In the genomic region with DNA sequence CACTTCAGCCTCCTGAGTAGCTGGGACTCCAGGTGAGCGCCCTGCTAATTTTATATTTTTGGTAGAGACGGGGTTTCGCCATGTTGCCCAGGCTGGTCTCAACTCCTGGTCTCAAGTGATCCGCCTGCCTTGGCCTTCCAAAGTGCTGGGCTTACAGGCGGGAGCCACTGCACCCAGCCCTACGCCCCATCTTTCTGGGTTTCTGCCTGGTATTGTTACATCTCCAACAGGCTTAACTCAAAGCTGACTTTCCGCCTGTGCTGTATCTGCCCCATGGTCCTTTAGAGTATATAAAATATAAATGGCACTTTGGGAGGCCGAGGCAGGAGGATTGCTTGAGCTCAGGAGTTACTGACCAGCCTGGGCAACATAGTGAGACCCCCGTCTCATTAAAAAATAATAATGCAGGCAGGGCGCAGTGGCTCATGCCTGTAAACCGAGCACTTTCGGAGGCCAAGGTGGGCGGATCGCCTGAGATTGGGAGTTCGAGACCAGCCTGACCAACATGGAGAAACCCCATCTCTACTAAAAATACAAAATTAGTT, we compare ENCODE assay signal across 8 cellular contexts. TPM values are rescaled to one million over a fixed set of nuclear protein-coding genes. Genes with fewer than 3 reads are reported as not detected.
DNase-seq lines count a peak whose midpoint lies in the region; ATAC-seq and TF ChIP-seq lines count a peak whose summit lies in the region.

No MANE protein-coding gene starts in this region.

- DNase-seq in heart right ventricle (no peak), Right ventricle myocardium superior (no peak), astrocyte of the spinal cord (ENCODE audit: low read depth, low spot score) (no peak), lower leg skin (ENCODE audit: low spot score in 2 of 2) (peak in 1 of 2 donors; percentile 17), tibial nerve (ENCODE audit: low spot score in 2 of 2) (no peak), T1000 (lab: John Stamatoyannopoulos, UW) (no peak)

- in situ Hi-C loops in astrocyte of the spinal cord (cut with HindIII; ENCODE audit: low sequenced_read_pairs) = no loop called here

- intact Hi-C loops in heart right ventricle (cut with DNase I) = loop anchor here in 6 of 10 donors (1.0 to 10.0 kb wide), 7 partner anchors 22 to 267 kb away; a partner anchor contains a TSS
- intact Hi-C loops in Right ventricle myocardium superior (cut with DNase I) = loop anchor here (5.0 kb wide), 1 partner anchor 75 kb away; a partner anchor contains a TSS
- intact Hi-C loops in lower leg skin (cut with DNase I; ENCODE audit: low total_unique reads) = no loop called here

- no peaks in the 10 kb centered on the region for H3K9me3 ChIP-seq in heart right ventricle
- H3K9me3 ChIP-seq in tibial nerve = no peaks in the 10 kb centered on the region

- TF ChIP-seq CTCF in heart right ventricle (IDR thresholded peaks at IDR 0.05) (no peak), astrocyte of the spinal cord (IDR thresholded peaks at IDR 0.05; ENCODE audit: low read depth, low read length) (no peak), lower leg skin (IDR thresholded peaks at IDR 0.05) (no peak), tibial nerve (IDR thresholded peaks at IDR 0.05) (no peak)

- peaks cover 0 to 4% (median 0%) of the 10 kb centered on the region in 9 donors for H3K36me3 ChIP-seq in heart right ventricle
- no peaks in the 10 kb centered on the region for H3K36me3 ChIP-seq in tibial nerve

- peak overlapping the region; percentile 74 to 99 (median 95) for H3K27ac ChIP-seq in heart right ventricle
- peak overlapping the region; percentile 93 to 97 (median 96) for H3K27ac ChIP-seq in tibial nerve

- no peak for TF ChIP-seq EP300 in tibial nerve (IDR thresholded peaks at IDR 0.05)

- H3K4me1 ChIP-seq in heart right ventricle (peaks cover 0 to 39% (median 10%) of the 10 kb centered on the region in 9 donors), tibial nerve (peaks cover 0 to 30% (median 0%) of the 10 kb centered on the region in 4 donors)

- ATAC-seq in heart right ventricle (peak in 1 of 8 donors; percentile 0), Right ventricle myocardium superior (ENCODE audit: poor library complexity) (no peak), HG02840 (IDR thresholded peaks at IDR 0.05; ENCODE audit: low FRiP score, unreplicated experiment) (no peak), HG03354 (IDR thresholded peaks at IDR 0.05; ENCODE audit: poor library complexity, severe bottlenecking, unreplicated experiment) (no peak)

- H3K4me3 ChIP-seq in heart right ventricle (peak overlapping the region; percentile 48 to 80 (median 69)), astrocyte of the spinal cord (ENCODE audit: low read depth, low read length) (peak overlapping the region; percentile 90), lower leg skin (ENCODE audit: low read depth, poor library complexity, severe bottlenecking) (peak overlapping the region; percentile 53), tibial nerve (peak overlapping the region; percentile 58 to 89 (median 70))

- WGBS in heart right ventricle, 2 donors = 47 to 49% methylated on average over 15 of the region's 15 CpGs
- WGBS in lower leg skin, 2 donors = 41 to 56% methylated on average over 12 to 15 of the region's 15 CpGs
- 37 to 45% methylated on average over 15 of the region's 15 CpGs for WGBS in tibial nerve, 2 donors

- TF ChIP-seq POLR2A in lower leg skin (IDR thresholded peaks at IDR 0.05) (no peak), tibial nerve (IDR thresholded peaks at IDR 0.05) (no peak)

- H3K27me3 ChIP-seq in heart right ventricle (no peaks in the 10 kb centered on the region), tibial nerve (no peaks in the 10 kb centered on the region)

RNA-seq across cellular contexts. Expression of a gene that starts 36.5 kb away (rescaled TPM):
- total RNA-seq in heart right ventricle (not detected), Right ventricle myocardium superior (not detected), lower leg skin (1 to 10 TPM in 2 of 4 donors, under 1 TPM in 1, not detected in 1; 0.42 to 6.4 (median 4.7) TPM), tibial nerve (10 to 100 TPM; 14.4 to 54.1 (median 21.8) TPM)
- polyA plus RNA-seq in heart right ventricle = under 1 TPM in 1 of 2 donors, not detected in 1; 0.03 TPM
